Comparison of ENCODE assay signal across 1 cellular context in the genomic region with DNA sequence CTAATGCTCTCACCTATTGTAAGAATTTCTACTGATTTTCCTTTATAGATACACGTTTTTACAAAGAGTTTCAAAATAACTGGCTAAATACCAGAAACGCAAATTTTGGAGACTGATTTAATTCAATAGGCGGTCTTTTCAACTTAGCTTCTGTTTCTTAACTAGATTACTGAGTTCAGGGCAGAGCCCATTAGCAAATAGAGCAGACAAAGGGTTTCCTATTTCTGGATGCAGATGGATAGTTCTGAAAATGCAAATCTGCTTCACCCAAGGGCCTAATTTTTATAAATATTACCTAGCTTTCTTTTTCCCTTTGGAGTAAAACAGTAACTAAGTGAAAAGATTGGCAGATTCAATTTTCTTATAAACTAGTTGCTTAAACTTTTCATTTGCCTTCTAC.
TF ChIP-seq lines count a peak whose summit lies in the region.

No MANE protein-coding gene starts in this region.

TF ChIP-seq in GM23338, 12 proteins besides CTCF, POLR2A, EP300 and RAD21 (continued from another document):
- TF ChIP-seq, protein P1, sequence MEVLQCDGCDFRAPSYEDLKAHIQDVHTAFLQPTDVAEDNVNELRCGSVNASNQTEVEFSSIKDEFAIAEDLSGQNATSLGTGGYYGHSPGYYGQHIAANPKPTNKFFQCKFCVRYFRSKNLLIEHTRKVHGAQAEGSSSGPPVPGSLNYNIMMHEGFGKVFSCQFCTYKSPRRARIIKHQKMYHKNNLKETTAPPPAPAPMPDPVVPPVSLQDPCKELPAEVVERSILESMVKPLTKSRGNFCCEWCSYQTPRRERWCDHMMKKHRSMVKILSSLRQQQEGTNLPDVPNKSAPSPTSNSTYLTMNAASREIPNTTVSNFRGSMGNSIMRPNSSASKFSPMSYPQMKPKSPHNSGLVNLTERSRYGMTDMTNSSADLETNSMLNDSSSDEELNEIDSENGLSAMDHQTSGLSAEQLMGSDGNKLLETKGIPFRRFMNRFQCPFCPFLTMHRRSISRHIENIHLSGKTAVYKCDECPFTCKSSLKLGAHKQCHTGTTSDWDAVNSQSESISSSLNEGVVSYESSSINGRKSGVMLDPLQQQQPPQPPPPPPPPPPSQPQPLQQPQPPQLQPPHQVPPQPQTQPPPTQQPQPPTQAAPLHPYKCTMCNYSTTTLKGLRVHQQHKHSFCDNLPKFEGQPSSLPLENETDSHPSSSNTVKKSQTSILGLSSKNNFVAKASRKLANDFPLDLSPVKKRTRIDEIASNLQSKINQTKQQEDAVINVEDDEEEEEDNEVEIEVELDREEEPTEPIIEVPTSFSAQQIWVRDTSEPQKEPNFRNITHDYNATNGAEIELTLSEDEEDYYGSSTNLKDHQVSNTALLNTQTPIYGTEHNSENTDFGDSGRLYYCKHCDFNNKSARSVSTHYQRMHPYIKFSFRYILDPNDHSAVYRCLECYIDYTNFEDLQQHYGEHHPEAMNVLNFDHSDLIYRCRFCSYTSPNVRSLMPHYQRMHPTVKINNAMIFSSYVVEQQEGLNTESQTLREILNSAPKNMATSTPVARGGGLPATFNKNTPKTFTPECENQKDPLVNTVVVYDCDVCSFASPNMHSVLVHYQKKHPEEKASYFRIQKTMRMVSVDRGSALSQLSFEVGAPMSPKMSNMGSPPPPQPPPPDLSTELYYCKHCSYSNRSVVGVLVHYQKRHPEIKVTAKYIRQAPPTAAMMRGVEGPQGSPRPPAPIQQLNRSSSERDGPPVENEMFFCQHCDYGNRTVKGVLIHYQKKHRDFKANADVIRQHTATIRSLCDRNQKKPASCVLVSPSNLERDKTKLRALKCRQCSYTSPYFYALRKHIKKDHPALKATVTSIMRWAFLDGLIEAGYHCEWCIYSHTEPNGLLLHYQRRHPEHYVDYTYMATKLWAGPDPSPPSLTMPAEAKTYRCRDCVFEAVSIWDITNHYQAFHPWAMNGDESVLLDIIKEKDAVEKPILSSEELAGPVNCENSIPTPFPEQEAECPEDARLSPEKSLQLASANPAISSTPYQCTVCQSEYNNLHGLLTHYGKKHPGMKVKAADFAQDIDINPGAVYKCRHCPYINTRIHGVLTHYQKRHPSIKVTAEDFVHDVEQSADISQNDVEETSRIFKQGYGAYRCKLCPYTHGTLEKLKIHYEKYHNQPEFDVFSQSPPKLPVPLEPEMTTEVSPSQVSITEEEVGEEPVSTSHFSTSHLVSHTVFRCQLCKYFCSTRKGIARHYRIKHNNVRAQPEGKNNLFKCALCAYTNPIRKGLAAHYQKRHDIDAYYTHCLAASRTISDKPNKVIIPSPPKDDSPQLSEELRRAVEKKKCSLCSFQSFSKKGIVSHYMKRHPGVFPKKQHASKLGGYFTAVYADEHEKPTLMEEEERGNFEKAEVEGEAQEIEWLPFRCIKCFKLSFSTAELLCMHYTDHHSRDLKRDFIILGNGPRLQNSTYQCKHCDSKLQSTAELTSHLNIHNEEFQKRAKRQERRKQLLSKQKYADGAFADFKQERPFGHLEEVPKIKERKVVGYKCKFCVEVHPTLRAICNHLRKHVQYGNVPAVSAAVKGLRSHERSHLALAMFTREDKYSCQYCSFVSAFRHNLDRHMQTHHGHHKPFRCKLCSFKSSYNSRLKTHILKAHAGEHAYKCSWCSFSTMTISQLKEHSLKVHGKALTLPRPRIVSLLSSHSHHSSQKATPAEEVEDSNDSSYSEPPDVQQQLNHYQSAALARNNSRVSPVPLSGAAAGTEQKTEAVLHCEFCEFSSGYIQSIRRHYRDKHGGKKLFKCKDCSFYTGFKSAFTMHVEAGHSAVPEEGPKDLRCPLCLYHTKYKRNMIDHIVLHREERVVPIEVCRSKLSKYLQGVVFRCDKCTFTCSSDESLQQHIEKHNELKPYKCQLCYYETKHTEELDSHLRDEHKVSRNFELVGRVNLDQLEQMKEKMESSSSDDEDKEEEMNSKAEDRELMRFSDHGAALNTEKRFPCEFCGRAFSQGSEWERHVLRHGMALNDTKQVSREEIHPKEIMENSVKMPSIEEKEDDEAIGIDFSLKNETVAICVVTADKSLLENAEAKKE (CRISPR knock-in tag; IDR thresholded peaks at IDR 0.05) = no peak
